Comparison of ENCODE assay signal across 1 cellular context in the genomic region with DNA sequence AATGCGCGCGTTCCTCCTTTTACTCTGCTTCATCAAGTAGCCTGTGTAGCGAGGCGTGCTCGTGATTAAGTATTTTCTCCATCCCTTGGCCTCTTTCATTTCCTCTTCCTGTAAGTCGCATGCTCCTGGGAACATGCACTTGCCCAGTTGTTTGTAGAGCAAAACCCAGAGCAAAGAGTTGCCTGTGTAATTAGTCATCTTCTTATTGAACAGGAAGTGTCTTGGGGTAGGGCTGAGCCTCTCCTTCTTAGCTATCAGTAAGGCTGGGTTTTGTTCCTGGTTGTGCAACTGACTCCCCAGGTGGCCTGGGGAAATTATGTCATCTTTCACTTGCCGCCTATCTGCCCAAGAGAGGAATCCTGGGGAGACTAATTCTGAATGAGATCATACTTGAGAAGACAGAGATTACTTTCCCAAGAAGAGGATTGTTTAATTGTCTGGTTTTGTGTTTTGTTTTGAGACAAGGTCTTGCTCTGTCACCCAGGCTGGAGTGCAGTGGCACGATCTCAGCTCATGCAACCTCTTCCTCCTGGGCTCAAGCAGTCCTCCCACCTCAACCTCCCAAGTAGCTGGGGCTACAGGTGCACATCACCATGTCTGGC.
TF ChIP-seq lines count a peak whose summit lies in the region.

No MANE protein-coding gene starts in this region.

TF ChIP-seq in K562, 482 proteins besides CTCF, POLR2A, EP300 and RAD21 (continued from another document and continues in another):
- TF ChIP-seq BACH1 (tag; IDR thresholded peaks at IDR 0.05) (no peak), KLF6 (CRISPR knock-in tag; IDR thresholded peaks at IDR 0.05; ENCODE audit: borderline replicate concordance) (no peak), FOXJ3 (CRISPR knock-in tag; IDR thresholded peaks at IDR 0.05) (no peak), SNIP1 (IDR thresholded peaks at IDR 0.05; ENCODE audit: low read depth) (no peak), ZNF212 (CRISPR knock-in tag; IDR thresholded peaks at IDR 0.05) (no peak), C11orf30 (IDR thresholded peaks at IDR 0.05; ENCODE audit: low read depth) (no peak), NUFIP1 (IDR thresholded peaks at IDR 0.05; ENCODE audit: partially characterized antibody) (no peak), TCF7 (IDR thresholded peaks at IDR 0.05; ENCODE audit: borderline replicate concordance) (no peak), U2AF1 (optimal IDR thresholded peaks at IDR 0.05; ENCODE audit: low read depth, low read length) (no peak), ARID2 (IDR thresholded peaks at IDR 0.05) (no peak), EHMT2 (IDR thresholded peaks at IDR 0.05) (peak; percentile 26; the same call in 1 of the 2 replicates), HNRNPL (IDR thresholded peaks at IDR 0.05; ENCODE audit: low read depth, low read length) (no peak)
- TF ChIP-seq, protein P1, sequence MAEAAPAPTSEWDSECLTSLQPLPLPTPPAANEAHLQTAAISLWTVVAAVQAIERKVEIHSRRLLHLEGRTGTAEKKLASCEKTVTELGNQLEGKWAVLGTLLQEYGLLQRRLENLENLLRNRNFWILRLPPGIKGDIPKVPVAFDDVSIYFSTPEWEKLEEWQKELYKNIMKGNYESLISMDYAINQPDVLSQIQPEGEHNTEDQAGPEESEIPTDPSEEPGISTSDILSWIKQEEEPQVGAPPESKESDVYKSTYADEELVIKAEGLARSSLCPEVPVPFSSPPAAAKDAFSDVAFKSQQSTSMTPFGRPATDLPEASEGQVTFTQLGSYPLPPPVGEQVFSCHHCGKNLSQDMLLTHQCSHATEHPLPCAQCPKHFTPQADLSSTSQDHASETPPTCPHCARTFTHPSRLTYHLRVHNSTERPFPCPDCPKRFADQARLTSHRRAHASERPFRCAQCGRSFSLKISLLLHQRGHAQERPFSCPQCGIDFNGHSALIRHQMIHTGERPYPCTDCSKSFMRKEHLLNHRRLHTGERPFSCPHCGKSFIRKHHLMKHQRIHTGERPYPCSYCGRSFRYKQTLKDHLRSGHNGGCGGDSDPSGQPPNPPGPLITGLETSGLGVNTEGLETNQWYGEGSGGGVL (CRISPR knock-in tag; IDR thresholded peaks at IDR 0.05) = no peak
- TF ChIP-seq, protein P2, sequence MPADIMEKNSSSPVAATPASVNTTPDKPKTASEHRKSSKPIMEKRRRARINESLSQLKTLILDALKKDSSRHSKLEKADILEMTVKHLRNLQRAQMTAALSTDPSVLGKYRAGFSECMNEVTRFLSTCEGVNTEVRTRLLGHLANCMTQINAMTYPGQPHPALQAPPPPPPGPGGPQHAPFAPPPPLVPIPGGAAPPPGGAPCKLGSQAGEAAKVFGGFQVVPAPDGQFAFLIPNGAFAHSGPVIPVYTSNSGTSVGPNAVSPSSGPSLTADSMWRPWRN (IDR thresholded peaks at IDR 0.05; ENCODE audit: low read depth) = no peak
- TF ChIP-seq, protein P3, sequence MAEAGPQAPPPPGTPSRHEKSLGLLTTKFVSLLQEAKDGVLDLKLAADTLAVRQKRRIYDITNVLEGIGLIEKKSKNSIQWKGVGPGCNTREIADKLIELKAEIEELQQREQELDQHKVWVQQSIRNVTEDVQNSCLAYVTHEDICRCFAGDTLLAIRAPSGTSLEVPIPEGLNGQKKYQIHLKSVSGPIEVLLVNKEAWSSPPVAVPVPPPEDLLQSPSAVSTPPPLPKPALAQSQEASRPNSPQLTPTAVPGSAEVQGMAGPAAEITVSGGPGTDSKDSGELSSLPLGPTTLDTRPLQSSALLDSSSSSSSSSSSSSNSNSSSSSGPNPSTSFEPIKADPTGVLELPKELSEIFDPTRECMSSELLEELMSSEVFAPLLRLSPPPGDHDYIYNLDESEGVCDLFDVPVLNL (CRISPR knock-in tag; IDR thresholded peaks at IDR 0.05; ENCODE audit: low read depth) = no peak
- TF ChIP-seq, protein P4, sequence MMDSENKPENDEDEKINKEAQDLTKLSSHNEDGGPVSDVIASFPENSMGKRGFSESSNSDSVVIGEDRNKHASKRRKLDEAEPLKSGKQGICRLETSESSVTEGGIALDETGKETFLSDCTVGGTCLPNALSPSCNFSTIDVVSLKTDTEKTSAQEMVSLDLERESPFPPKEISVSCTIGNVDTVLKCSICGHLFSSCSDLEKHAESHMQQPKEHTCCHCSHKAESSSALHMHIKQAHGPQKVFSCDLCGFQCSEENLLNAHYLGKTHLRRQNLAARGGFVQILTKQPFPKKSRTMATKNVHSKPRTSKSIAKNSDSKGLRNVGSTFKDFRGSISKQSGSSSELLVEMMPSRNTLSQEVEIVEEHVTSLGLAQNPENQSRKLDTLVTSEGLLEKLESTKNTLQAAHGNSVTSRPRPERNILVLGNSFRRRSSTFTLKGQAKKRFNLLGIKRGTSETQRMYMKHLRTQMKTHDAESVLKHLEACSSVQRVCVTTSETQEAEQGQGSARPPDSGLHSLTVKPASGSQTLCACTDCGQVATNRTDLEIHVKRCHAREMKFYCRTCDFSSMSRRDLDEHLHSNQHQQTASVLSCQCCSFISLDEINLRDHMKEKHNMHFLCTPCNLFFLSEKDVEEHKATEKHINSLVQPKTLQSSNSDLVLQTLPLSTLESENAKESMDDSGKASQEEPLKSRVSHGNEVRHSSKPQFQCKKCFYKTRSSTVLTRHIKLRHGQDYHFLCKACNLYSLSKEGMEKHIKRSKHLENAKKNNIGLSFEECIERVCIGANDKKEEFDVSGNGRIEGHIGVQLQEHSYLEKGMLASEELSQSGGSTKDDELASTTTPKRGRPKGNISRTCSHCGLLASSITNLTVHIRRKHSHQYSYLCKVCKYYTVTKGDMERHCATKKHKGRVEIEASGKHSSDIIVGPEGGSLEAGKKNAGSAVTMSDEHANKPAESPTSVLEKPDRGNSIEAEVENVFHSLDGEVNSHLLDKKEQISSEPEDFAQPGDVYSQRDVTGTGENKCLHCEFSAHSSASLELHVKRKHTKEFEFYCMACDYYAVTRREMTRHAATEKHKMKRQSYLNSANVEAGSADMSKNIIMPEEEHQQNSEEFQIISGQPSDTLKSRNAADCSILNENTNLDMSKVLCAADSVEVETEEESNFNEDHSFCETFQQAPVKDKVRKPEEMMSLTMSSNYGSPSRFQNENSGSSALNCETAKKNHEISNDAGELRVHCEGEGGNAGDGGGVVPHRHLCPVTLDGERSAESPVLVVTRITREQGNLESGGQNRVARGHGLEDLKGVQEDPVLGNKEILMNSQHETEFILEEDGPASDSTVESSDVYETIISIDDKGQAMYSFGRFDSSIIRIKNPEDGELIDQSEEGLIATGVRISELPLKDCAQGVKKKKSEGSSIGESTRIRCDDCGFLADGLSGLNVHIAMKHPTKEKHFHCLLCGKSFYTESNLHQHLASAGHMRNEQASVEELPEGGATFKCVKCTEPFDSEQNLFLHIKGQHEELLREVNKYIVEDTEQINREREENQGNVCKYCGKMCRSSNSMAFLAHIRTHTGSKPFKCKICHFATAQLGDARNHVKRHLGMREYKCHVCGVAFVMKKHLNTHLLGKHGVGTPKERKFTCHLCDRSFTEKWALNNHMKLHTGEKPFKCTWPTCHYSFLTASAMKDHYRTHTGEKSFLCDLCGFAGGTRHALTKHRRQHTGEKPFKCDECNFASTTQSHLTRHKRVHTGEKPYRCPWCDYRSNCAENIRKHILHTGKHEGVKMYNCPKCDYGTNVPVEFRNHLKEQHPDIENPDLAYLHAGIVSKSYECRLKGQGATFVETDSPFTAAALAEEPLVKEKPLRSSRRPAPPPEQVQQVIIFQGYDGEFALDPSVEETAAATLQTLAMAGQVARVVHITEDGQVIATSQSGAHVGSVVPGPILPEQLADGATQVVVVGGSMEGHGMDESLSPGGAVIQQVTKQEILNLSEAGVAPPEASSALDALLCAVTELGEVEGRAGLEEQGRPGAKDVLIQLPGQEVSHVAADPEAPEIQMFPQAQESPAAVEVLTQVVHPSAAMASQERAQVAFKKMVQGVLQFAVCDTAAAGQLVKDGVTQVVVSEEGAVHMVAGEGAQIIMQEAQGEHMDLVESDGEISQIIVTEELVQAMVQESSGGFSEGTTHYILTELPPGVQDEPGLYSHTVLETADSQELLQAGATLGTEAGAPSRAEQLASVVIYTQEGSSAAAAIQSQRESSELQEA (IDR thresholded peaks at IDR 0.05; ENCODE audit: low read depth) = no peak
- TF ChIP-seq, protein P5, sequence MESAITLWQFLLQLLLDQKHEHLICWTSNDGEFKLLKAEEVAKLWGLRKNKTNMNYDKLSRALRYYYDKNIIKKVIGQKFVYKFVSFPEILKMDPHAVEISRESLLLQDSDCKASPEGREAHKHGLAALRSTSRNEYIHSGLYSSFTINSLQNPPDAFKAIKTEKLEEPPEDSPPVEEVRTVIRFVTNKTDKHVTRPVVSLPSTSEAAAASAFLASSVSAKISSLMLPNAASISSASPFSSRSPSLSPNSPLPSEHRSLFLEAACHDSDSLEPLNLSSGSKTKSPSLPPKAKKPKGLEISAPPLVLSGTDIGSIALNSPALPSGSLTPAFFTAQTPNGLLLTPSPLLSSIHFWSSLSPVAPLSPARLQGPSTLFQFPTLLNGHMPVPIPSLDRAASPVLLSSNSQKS (CRISPR knock-in tag; IDR thresholded peaks at IDR 0.05) = no peak
- TF ChIP-seq, protein P6, sequence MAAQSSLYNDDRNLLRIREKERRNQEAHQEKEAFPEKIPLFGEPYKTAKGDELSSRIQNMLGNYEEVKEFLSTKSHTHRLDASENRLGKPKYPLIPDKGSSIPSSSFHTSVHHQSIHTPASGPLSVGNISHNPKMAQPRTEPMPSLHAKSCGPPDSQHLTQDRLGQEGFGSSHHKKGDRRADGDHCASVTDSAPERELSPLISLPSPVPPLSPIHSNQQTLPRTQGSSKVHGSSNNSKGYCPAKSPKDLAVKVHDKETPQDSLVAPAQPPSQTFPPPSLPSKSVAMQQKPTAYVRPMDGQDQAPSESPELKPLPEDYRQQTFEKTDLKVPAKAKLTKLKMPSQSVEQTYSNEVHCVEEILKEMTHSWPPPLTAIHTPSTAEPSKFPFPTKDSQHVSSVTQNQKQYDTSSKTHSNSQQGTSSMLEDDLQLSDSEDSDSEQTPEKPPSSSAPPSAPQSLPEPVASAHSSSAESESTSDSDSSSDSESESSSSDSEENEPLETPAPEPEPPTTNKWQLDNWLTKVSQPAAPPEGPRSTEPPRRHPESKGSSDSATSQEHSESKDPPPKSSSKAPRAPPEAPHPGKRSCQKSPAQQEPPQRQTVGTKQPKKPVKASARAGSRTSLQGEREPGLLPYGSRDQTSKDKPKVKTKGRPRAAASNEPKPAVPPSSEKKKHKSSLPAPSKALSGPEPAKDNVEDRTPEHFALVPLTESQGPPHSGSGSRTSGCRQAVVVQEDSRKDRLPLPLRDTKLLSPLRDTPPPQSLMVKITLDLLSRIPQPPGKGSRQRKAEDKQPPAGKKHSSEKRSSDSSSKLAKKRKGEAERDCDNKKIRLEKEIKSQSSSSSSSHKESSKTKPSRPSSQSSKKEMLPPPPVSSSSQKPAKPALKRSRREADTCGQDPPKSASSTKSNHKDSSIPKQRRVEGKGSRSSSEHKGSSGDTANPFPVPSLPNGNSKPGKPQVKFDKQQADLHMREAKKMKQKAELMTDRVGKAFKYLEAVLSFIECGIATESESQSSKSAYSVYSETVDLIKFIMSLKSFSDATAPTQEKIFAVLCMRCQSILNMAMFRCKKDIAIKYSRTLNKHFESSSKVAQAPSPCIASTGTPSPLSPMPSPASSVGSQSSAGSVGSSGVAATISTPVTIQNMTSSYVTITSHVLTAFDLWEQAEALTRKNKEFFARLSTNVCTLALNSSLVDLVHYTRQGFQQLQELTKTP (IDR thresholded peaks at IDR 0.05; ENCODE audit: low read depth in 1 of 2, partially characterized antibody in 2 of 2) = no peak
- TF ChIP-seq, protein P7, sequence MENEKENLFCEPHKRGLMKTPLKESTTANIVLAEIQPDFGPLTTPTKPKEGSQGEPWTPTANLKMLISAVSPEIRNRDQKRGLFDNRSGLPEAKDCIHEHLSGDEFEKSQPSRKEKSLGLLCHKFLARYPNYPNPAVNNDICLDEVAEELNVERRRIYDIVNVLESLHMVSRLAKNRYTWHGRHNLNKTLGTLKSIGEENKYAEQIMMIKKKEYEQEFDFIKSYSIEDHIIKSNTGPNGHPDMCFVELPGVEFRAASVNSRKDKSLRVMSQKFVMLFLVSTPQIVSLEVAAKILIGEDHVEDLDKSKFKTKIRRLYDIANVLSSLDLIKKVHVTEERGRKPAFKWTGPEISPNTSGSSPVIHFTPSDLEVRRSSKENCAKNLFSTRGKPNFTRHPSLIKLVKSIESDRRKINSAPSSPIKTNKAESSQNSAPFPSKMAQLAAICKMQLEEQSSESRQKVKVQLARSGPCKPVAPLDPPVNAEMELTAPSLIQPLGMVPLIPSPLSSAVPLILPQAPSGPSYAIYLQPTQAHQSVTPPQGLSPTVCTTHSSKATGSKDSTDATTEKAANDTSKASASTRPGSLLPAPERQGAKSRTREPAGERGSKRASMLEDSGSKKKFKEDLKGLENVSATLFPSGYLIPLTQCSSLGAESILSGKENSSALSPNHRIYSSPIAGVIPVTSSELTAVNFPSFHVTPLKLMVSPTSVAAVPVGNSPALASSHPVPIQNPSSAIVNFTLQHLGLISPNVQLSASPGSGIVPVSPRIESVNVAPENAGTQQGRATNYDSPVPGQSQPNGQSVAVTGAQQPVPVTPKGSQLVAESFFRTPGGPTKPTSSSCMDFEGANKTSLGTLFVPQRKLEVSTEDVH (IDR thresholded peaks at IDR 0.05; ENCODE audit: low read depth, partially characterized antibody) = no peak
- TF ChIP-seq, protein P8, sequence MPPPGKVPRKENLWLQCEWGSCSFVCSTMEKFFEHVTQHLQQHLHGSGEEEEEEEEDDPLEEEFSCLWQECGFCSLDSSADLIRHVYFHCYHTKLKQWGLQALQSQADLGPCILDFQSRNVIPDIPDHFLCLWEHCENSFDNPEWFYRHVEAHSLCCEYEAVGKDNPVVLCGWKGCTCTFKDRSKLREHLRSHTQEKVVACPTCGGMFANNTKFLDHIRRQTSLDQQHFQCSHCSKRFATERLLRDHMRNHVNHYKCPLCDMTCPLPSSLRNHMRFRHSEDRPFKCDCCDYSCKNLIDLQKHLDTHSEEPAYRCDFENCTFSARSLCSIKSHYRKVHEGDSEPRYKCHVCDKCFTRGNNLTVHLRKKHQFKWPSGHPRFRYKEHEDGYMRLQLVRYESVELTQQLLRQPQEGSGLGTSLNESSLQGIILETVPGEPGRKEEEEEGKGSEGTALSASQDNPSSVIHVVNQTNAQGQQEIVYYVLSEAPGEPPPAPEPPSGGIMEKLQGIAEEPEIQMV (tag; conservative IDR thresholded peaks at IDR 0.05; ENCODE audit: low read depth) = no peak
- TF ChIP-seq, protein P9, sequence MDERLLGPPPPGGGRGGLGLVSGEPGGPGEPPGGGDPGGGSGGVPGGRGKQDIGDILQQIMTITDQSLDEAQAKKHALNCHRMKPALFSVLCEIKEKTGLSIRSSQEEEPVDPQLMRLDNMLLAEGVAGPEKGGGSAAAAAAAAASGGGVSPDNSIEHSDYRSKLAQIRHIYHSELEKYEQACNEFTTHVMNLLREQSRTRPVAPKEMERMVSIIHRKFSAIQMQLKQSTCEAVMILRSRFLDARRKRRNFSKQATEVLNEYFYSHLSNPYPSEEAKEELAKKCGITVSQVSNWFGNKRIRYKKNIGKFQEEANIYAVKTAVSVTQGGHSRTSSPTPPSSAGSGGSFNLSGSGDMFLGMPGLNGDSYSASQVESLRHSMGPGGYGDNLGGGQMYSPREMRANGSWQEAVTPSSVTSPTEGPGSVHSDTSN (CRISPR knock-in tag; IDR thresholded peaks at IDR 0.05; ENCODE audit: low read depth) = no peak
- TF ChIP-seq, protein P9 (tag; conservative IDR thresholded peaks at IDR 0.05; ENCODE audit: low read depth) = peak; percentile 51
